ENCODE assay signal across 29 cellular contexts in genomic region chr20:15185322-15185721, GRCh38.
"Had no signal": no experiment of that assay in that cellular context is flagged by ENCODE, and none has a peak within 500 bp of the region (broad histone marks: within the 10 kb centered on the region; RNA-seq: fewer than 3 reads in every experiment).

No MANE protein-coding gene starts in this region.

- H3K4me3 Mint-ChIP-seq: activated CD4-positive, alpha-beta memory T cell treated with anti-CD3 and anti-CD28 coated beads for 36 hours; activated CD4-positive, alpha-beta T cell treated with anti-CD3 and anti-CD28 coated beads for 36 hours; activated CD4-positive, alpha-beta T cell treated with anti-CD3 and anti-CD28 coated beads, Interleukin-2, amount 10 ng/mL, durations not matched to agents 24 days and 14 days; activated naive CD8-positive, alpha-beta T cell; activated T-cell treated with anti-CD3 and anti-CD28 coated beads, Interleukin-2, amount 50 U/mL, for 4 hours; activated T-helper 17 cell treated with anti-CD3 and anti-CD28 coated beads, Interleukin-2, amount 50 U/mL, for 72 hours; effector memory CD8-positive, alpha-beta T cell had no signal

- H3K36me3 ChIP-seq: brain microvascular endothelial cell, esophagus muscularis mucosa, gastroesophageal sphincter, heart right ventricle had no signal

- H3K27me3 Mint-ChIP-seq: activated CD4-positive, alpha-beta memory T cell treated with anti-CD3 and anti-CD28 coated beads for 36 hours; activated CD4-positive, alpha-beta T cell treated with anti-CD3 and anti-CD28 coated beads for 36 hours; activated CD4-positive, alpha-beta T cell treated with anti-CD3 and anti-CD28 coated beads, Interleukin-2, amount 10 ng/mL, durations not matched to agents 24 days and 14 days; activated naive CD8-positive, alpha-beta T cell; activated T-helper 17 cell treated with anti-CD3 and anti-CD28 coated beads, Interleukin-2, amount 50 U/mL, for 72 hours; effector memory CD8-positive, alpha-beta T cell had no signal

- H3K9me3 Mint-ChIP-seq: activated CD4-positive, alpha-beta T cell treated with anti-CD3 and anti-CD28 coated beads, Interleukin-2, amount 10 ng/mL, durations not matched to agents 24 days and 14 days had no signal

- H3K4me3 ChIP-seq: esophagus muscularis mucosa, gastroesophageal sphincter, heart right ventricle had no signal

- H3K27ac Mint-ChIP-seq: activated CD4-positive, alpha-beta memory T cell treated with anti-CD3 and anti-CD28 coated beads for 36 hours; activated CD4-positive, alpha-beta T cell treated with anti-CD3 and anti-CD28 coated beads for 36 hours; activated CD4-positive, alpha-beta T cell treated with anti-CD3 and anti-CD28 coated beads, Interleukin-2, amount 10 ng/mL, durations not matched to agents 24 days and 14 days; activated naive CD8-positive, alpha-beta T cell; activated T-helper 17 cell treated with anti-CD3 and anti-CD28 coated beads, Interleukin-2, amount 50 U/mL, for 72 hours; effector memory CD8-positive, alpha-beta T cell had no signal

- ATAC-seq: activated CD4-positive, alpha-beta T cell treated with anti-CD3 and anti-CD28 coated beads for 36 hours; activated T-cell treated with anti-CD3 and anti-CD28 coated beads, Interleukin-2, amount 50 U/mL, for 4 hours; activated T-helper 17 cell treated with anti-CD3 and anti-CD28 coated beads, Interleukin-2, amount 50 U/mL, for 72 hours; effector memory CD8-positive, alpha-beta T cell; gastroesophageal sphincter; heart right ventricle had no signal

- FAIRE-seq: astrocyte, colon had no signal

- H3K9me3 ChIP-seq: esophagus muscularis mucosa, gastroesophageal sphincter, heart right ventricle had no signal

- H3K4me1 ChIP-seq: esophagus muscularis mucosa, gastroesophageal sphincter, heart right ventricle had no signal

- H3K4me1 Mint-ChIP-seq: activated CD4-positive, alpha-beta T cell treated with anti-CD3 and anti-CD28 coated beads for 36 hours; activated CD4-positive, alpha-beta T cell treated with anti-CD3 and anti-CD28 coated beads, Interleukin-2, amount 10 ng/mL, durations not matched to agents 24 days and 14 days; activated T-helper 17 cell treated with anti-CD3 and anti-CD28 coated beads, Interleukin-2, amount 50 U/mL, for 72 hours had no signal

- H3K36me3 Mint-ChIP-seq: activated CD4-positive, alpha-beta memory T cell treated with anti-CD3 and anti-CD28 coated beads for 36 hours; activated naive CD8-positive, alpha-beta T cell had no signal

- H3K27me3 ChIP-seq: brain microvascular endothelial cell, esophagus muscularis mucosa, gastroesophageal sphincter, heart right ventricle had no signal

- H3K27ac ChIP-seq: brain microvascular endothelial cell, esophagus muscularis mucosa, gastroesophageal sphincter, heart right ventricle had no signal

- DNase-seq: activated CD4-positive, alpha-beta memory T cell treated with anti-CD3 and anti-CD28 coated beads for 36 hours; activated CD4-positive, alpha-beta T cell treated with anti-CD3 and anti-CD28 coated beads for 36 hours; activated CD4-positive, alpha-beta T cell treated with anti-CD3 and anti-CD28 coated beads, Interleukin-2, amount 10 ng/mL, durations not matched to agents 24 days and 14 days; activated CD4-positive, CD25-positive, alpha-beta regulatory T cell; activated CD4-positive, CD25-positive, alpha-beta regulatory T cell treated with anti-CD3 and anti-CD28 coated beads, Interleukin-2, amount 50 U/mL, for 72 hours; activated CD8-positive, alpha-beta memory T cell treated with anti-CD3 and anti-CD28 coated beads for 24 hours; activated effector memory CD4-positive, alpha-beta T cell treated with Interleukin-2 at 50 U/mL for 16 hours; activated gamma-delta T cell treated with Interleukin-2 at 50 U/mL for 16 hours; activated naive CD4-positive, alpha-beta T cell treated with anti-CD3 and anti-CD28 coated beads, Interleukin-2, amount 50 U/mL, for 16 hours; activated naive CD4-positive, alpha-beta T cell treated with Interleukin-2 at 50 U/mL for 16 hours; activated T-cell treated with anti-CD3 and anti-CD28 coated beads, Interleukin-2, amount 50 U/mL, for 4 hours; amniotic stem cell; anterior cingulate cortex; brain microvascular endothelial cell; caudate nucleus; cortex of kidney; dermis blood vessel endothelial cell; effector CD4-positive, alpha-beta T cell; effector memory CD8-positive, alpha-beta T cell; erythroblast; foreskin melanocyte; heart right ventricle; T-helper 2 cell had no signal
